In the genomic region with DNA sequence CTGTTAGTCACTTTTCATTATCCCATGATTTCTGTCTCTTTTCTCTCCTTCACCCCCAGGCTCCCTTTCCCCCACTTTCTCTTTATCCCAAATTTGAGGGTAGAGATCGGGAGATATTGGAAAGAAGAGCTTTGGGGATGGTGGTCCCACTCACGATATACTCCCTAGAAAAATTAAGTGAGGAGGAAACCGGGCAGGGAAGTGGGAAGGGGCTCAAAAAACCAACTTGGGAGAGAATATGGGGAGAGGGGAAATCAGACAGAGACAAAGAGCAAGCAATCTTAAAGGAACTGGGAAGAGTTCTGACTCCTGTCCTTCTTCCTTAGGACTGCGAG, we compare ENCODE assay signal across 12 cellular contexts. TPM values are rescaled to one million over a fixed set of nuclear protein-coding genes. Genes with fewer than 3 reads are reported as not detected.
DNase-seq lines count a peak whose midpoint lies in the region; ATAC-seq and TF ChIP-seq lines count a peak whose summit lies in the region.
"Had no signal": no experiment of that assay in that cellular context is flagged by ENCODE, and none has a peak within 500 bp of the region (broad histone marks: within the 10 kb centered on the region; RNA-seq: fewer than 3 reads in every experiment).

No MANE protein-coding gene starts in this region.

- in situ Hi-C loops in mammary epithelial cell (cut with MboI; ENCODE audit: low sequenced_read_pairs in 2 of 2) = no loop called here

- H3K27me3 ChIP-seq in breast epithelium = no peaks in the 10 kb centered on the region
- H3K27me3 ChIP-seq in mammary epithelial cell (ENCODE audit: insufficient read depth, low read length) = peaks cover 24% of the 10 kb centered on the region
- H3K27me3 ChIP-seq in ascending aorta = no peaks in the 10 kb centered on the region
- no peaks in the 10 kb centered on the region for H3K27me3 ChIP-seq in tibial artery

- H3K79me2 ChIP-seq in mammary epithelial cell (ENCODE audit: insufficient read depth, low read length) = no peaks in the 10 kb centered on the region

- H3K4me1 ChIP-seq in breast epithelium = no peaks in the 10 kb centered on the region
- no peaks in the 10 kb centered on the region for H3K4me1 ChIP-seq in mammary epithelial cell (ENCODE audit: insufficient read depth, low read length)
- peaks cover 0 to 14% of the 10 kb centered on the region in 2 donors for H3K4me1 ChIP-seq in ascending aorta
- H3K4me1 ChIP-seq in tibial artery = peaks cover 0 to 34% (median 9%) of the 10 kb centered on the region in 4 donors

- H3K27ac ChIP-seq in breast epithelium (peak overlapping the region; percentile 19 to 48), mammary epithelial cell (ENCODE audit: insufficient read depth, low read depth, low read length) (no peak overlapping the region), ascending aorta (peak overlapping the region; percentile 80 to 91), tibial artery (peak overlapping the region; percentile 76 to 80)

- H3K36me3 Mint-ChIP-seq in mesothelial cell of epicardium = no peaks in the 10 kb centered on the region
- H3K36me3 Mint-ChIP-seq: CD14-positive monocyte had no signal

- H4K20me1 ChIP-seq in mammary epithelial cell (ENCODE audit: insufficient read depth, low read length) = no peaks in the 10 kb centered on the region

- peak overlapping the region; percentile 83 for H3K27ac Mint-ChIP-seq in mesothelial cell of epicardium
- H3K27ac Mint-ChIP-seq: CD14-positive monocyte had no signal

- no peak for DNase-seq in breast epithelium (ENCODE audit: low spot score in 2 of 2)
- DNase-seq in mammary epithelial cell = no peak
- no peak for DNase-seq in ascending aorta (ENCODE audit: low spot score in 2 of 2)
- DNase-seq in mesothelial cell of epicardium (ENCODE audit: low spot score in 2 of 2, unreplicated experiment in 2 of 2) = no peak
- DNase-seq in tibial artery = no peak
- DNase-seq in NCI-H510A (lab: John Stamatoyannopoulos, UW) = no peak
- no peak for DNase-seq in SIG-M5 (lab: John Stamatoyannopoulos, UW)
- DNase-seq: activated CD8-positive, alpha-beta memory T cell treated with anti-CD3 and anti-CD28 coated beads for 24 hours; central memory CD4-positive, alpha-beta T cell; SHP77 had no signal

- peaks cover 18% of the 10 kb centered on the region for H3K27me3 Mint-ChIP-seq in mesothelial cell of epicardium (ENCODE audit: low read depth)

- TF ChIP-seq POLR2A in breast epithelium (IDR thresholded peaks at IDR 0.05) = no peak
- no peak for TF ChIP-seq POLR2A in GM18505 (IDR thresholded peaks at IDR 0.05; ENCODE audit: borderline replicate concordance, extremely low read depth, insufficient read depth, insufficient read length)

- intact Hi-C loops in breast epithelium (cut with DNase I; ENCODE audit: low total_unique reads) (no loop called here), mammary epithelial cell (cut with micrococcal nuclease) (no loop called here), ascending aorta (cut with DNase I) (no loop called here), tibial artery (cut with DNase I; ENCODE audit: low total_unique reads) (loop anchor here (5.0 kb wide), 1 partner anchor 44 kb away; the partner anchor contains the start of gene TAF10)

- BruUV-seq in mammary epithelial cell (replicated peaks; lab: Mats Ljungman, UMichigan) = no TSS peak

- no peaks in the 10 kb centered on the region for H3K9me3 Mint-ChIP-seq in mesothelial cell of epicardium

- no peak overlapping the region for H2AFZ ChIP-seq in mammary epithelial cell (ENCODE audit: low read depth, low read length)

- peak overlapping the region in 2 of 3 donors; percentile 59 to 85 for H3K4me3 ChIP-seq in breast epithelium
- no peak overlapping the region for H3K4me3 ChIP-seq in mammary epithelial cell (replicated peaks in 1 of 3; ENCODE audit: insufficient read depth in 1 of 3, low read depth in 2 of 3, low read length in 3 of 3)
- peak overlapping the region; percentile 53 to 75 for H3K4me3 ChIP-seq in ascending aorta
- H3K4me3 ChIP-seq in tibial artery = peak overlapping the region in 1 of 2 donors; percentile 62

- dilution Hi-C loops in mammary epithelial cell (cut with HindIII; ENCODE audit: low sequenced_read_pairs) = no loop called here

- H3K4me3 Mint-ChIP-seq in mesothelial cell of epicardium = peak overlapping the region; percentile 76

- H3K9me3 ChIP-seq in breast epithelium (no peaks in the 10 kb centered on the region), mammary epithelial cell (replicated peaks; ENCODE audit: insufficient read depth, low read length) (no peaks in the 10 kb centered on the region), ascending aorta (no peaks in the 10 kb centered on the region), tibial artery (no peaks in the 10 kb centered on the region)

- peaks cover 12% of the 10 kb centered on the region for H3K4me1 Mint-ChIP-seq in mesothelial cell of epicardium

- 94% methylated on average over 3 of the region's 4 CpGs for WGBS in mammary epithelial cell (ENCODE audit: low coverage, missing lambda C conversion rate)

- H3K4me2 ChIP-seq in mammary epithelial cell (ENCODE audit: insufficient read depth, low read depth, low read length) = no peak overlapping the region

- H3K9ac ChIP-seq in mammary epithelial cell (ENCODE audit: insufficient read depth, low read length) = no peak overlapping the region

- no peaks in the 10 kb centered on the region for H3K36me3 ChIP-seq in breast epithelium
- H3K36me3 ChIP-seq in mammary epithelial cell (ENCODE audit: insufficient read depth, low read length) = no peaks in the 10 kb centered on the region
- H3K36me3 ChIP-seq in ascending aorta = no peaks in the 10 kb centered on the region
- no peaks in the 10 kb centered on the region for H3K36me3 ChIP-seq in tibial artery

- ATAC-seq in GM18505 (IDR thresholded peaks at IDR 0.05; ENCODE audit: unreplicated experiment) = no peak

- TF ChIP-seq CTCF in breast epithelium (IDR thresholded peaks at IDR 0.05) (no peak), mammary epithelial cell (conservative IDR thresholded peaks at IDR 0.05 in 1 of 2, IDR thresholded peaks at IDR 0.05 in 1 of 2; ENCODE audit: extremely low read depth in 1 of 2, insufficient read depth in 1 of 2, low read depth in 1 of 2, low read length in 2 of 2) (no peak), ascending aorta (IDR thresholded peaks at IDR 0.05) (no peak), mesothelial cell of epicardium (IDR thresholded peaks at IDR 0.05; ENCODE audit: unreplicated experiment) (no peak), tibial artery (IDR thresholded peaks at IDR 0.05) (no peak)

- CTCF ChIA-PET in mammary epithelial cell (lab: Charles Lee; ENCODE audit: low non-redundant PET) = no interaction called here

RNA-seq across cellular contexts. Expression of gene DCHS1, which starts 0.9 kb away (rescaled TPM):
- total RNA-seq in breast epithelium (10 to 100 TPM in 2 of 3 donors, 1 to 10 TPM in 1; 7.2 to 18.0 (median 13.8) TPM), mammary epithelial cell (under 1 TPM; 0.50 to 0.59 TPM), ascending aorta (58.0 TPM), mesothelial cell of epicardium (75.9 to 81.2 TPM (median 77.3 TPM) in 3 replicates)
- polyA plus RNA-seq in mammary epithelial cell = 0.05 TPM
- 0.05 TPM for polyA minus RNA-seq in mammary epithelial cell

RNA-seq across cellular contexts. Expression of gene MRPL17, which starts 26.6 kb away (rescaled TPM):
- total RNA-seq in breast epithelium = 10 to 100 TPM; 16.8 to 25.2 (median 18.9) TPM
- total RNA-seq in mammary epithelial cell = 10 to 100 TPM; 23.8 to 95.9 TPM
- polyA plus RNA-seq in mammary epithelial cell = 85.0 TPM
- polyA minus RNA-seq in mammary epithelial cell = 28.8 TPM
- total RNA-seq in ascending aorta = 12.9 TPM
- total RNA-seq in mesothelial cell of epicardium = 41.6 to 45.3 TPM (median 42.7 TPM) in 3 replicates

RNA-seq across cellular contexts. Expression of gene TPP1, which starts 37.3 kb away (rescaled TPM):
- total RNA-seq in breast epithelium (10 to 100 TPM; 27.2 to 71.4 (median 38.2) TPM), mammary epithelial cell (10 to 100 TPM; 59.2 to 73.9 TPM), ascending aorta (96.7 TPM), mesothelial cell of epicardium (45.8 to 50.1 TPM (median 46.0 TPM) in 3 replicates)
- polyA plus RNA-seq in mammary epithelial cell = 60.5 TPM
- 99.5 TPM for polyA minus RNA-seq in mammary epithelial cell

RNA-seq across cellular contexts. Expression of gene TAF10, which starts 44.5 kb away (rescaled TPM):
- total RNA-seq in breast epithelium = 10 to 100 TPM; 45.4 to 82.6 (median 54.7) TPM
- total RNA-seq in mammary epithelial cell = 100 to 1,000 TPM in 1 of 2 donors, 10 to 100 TPM in 1; 26.3 to 115 TPM
- 101 TPM for polyA plus RNA-seq in mammary epithelial cell
- polyA minus RNA-seq in mammary epithelial cell = 135 TPM
- 76.0 TPM for total RNA-seq in ascending aorta
- total RNA-seq in mesothelial cell of epicardium = 112 to 119 TPM (median 115 TPM) in 3 replicates

RNA-seq across cellular contexts. Expression of gene ILK, which starts 53.0 kb away (rescaled TPM):
- total RNA-seq in breast epithelium (100 to 1,000 TPM; 113 to 118 (median 113) TPM), mammary epithelial cell (100 to 1,000 TPM in 1 of 2 donors, 10 to 100 TPM in 1; 87.9 to 136 TPM), ascending aorta (183 TPM), mesothelial cell of epicardium (127 to 144 TPM (median 130 TPM) in 3 replicates)
- polyA plus RNA-seq in mammary epithelial cell = 175 TPM
- polyA minus RNA-seq in mammary epithelial cell = 199 TPM

Comparison
In these comparisons a context has a peak if more than half of its experiments do, and no peak if none do; other contexts are left out.
1. H3K4me3 ChIP-seq: peak in breast epithelium (2 of 3) and ascending aorta (2 of 2); none in mammary epithelial cell (0 of 3).
2. RNA of gene DCHS1, which starts 0.9 kb away (total RNA-seq): 75.9 to 81.2 TPM in mesothelial cell of epicardium, 58.0 TPM in ascending aorta (single experiment) and 7.2 to 18.0 TPM in breast epithelium; 0.50 to 0.59 TPM in mammary epithelial cell; every median in the first group is over 4 times any median in the second.